In genomic region chr7:143418681-143419458, GRCh38 we compare ENCODE assay signal across 32 cellular contexts. TPM values are rescaled to one million over a fixed set of nuclear protein-coding genes. Genes with fewer than 3 reads are reported as not detected.
"Had no signal": no experiment of that assay in that cellular context is flagged by ENCODE, and none has a peak within 500 bp of the region (broad histone marks: within the 10 kb centered on the region; RNA-seq: fewer than 3 reads in every experiment).

No MANE protein-coding gene starts in this region.

- H3K4me1 Mint-ChIP-seq: activated naive CD4-positive, alpha-beta T cell treated with anti-CD3 and anti-CD28 coated beads, Interleukin-2, amount 10 ng/mL, durations not matched to agents 7 days and 5 days; neural crest cell had no signal

- H3K36me3 ChIP-seq: ascending aorta, heart right ventricle, spleen, thoracic aorta, uterus had no signal

- H3K4me3 ChIP-seq: ascending aorta, coronary artery, heart right ventricle, spleen, thoracic aorta, uterus had no signal

- H3K9me3 Mint-ChIP-seq: activated T-cell treated with anti-CD3 and anti-CD28 coated beads, Interleukin-2, amount 50 U/mL, for 24 hours; effector memory CD8-positive, alpha-beta T cell; mesothelial cell of epicardium; naive thymus-derived CD8-positive, alpha-beta T cell; neural crest cell had no signal

- H3K36me3 Mint-ChIP-seq: brain, mesothelial cell of epicardium had no signal

- H3K9me3 ChIP-seq: ascending aorta, heart right ventricle, thoracic aorta, uterus had no signal

- H3K4me3 Mint-ChIP-seq: activated naive CD4-positive, alpha-beta T cell treated with anti-CD3 and anti-CD28 coated beads, Interleukin-2, amount 10 ng/mL, durations not matched to agents 7 days and 5 days; activated naive CD8-positive, alpha-beta T cell treated with anti-CD3 and anti-CD28 coated beads, Interleukin-2, amount 10 ng/mL, durations not matched to agents 7 days and 5 days; activated T-cell treated with anti-CD3 and anti-CD28 coated beads, Interleukin-2, amount 50 U/mL, for 24 hours; brain; effector memory CD8-positive, alpha-beta T cell; mesothelial cell of epicardium; neural crest cell had no signal

- H3K27ac ChIP-seq: ascending aorta, coronary artery, heart right ventricle, spleen, thoracic aorta, uterus had no signal

- DNase-seq: activated CD4-positive, alpha-beta T cell treated with anti-CD3 and anti-CD28 coated beads for 48 hours; activated CD4-positive, alpha-beta T cell treated with anti-CD3 and anti-CD28 coated beads, Interleukin-2, amount 50 U/mL, for 48 hours; activated CD8-positive, alpha-beta memory T cell treated with anti-CD3 and anti-CD28 coated beads, Interleukin-2, amount 50 U/mL, for 48 hours; activated gamma-delta T cell; activated naive CD4-positive, alpha-beta T cell treated with anti-CD3 and anti-CD28 coated beads, Interleukin-2, amount 10 ng/mL, durations not matched to agents 7 days and 5 days; activated naive CD8-positive, alpha-beta T cell treated with anti-CD3 and anti-CD28 coated beads, Interleukin-2, amount 10 ng/mL, durations not matched to agents 7 days and 5 days; activated T-cell treated with anti-CD3 and anti-CD28 coated beads, Interleukin-2, amount 50 U/mL, for 24 hours; effector memory CD8-positive, alpha-beta T cell; heart right ventricle; islet precursor cell; left cardiac atrium; left ventricle myocardium superior; mammary epithelial cell; naive thymus-derived CD8-positive, alpha-beta T cell; occipital lobe; posterior cingulate gyrus; right cardiac atrium; spleen; stimulated activated naive CD4-positive, alpha-beta T cell treated with Interleukin-2 at 50 U/mL for 16 hours; T-helper 1 cell; trophoblast cell; uterus had no signal

- H3K27ac Mint-ChIP-seq: activated naive CD4-positive, alpha-beta T cell treated with anti-CD3 and anti-CD28 coated beads, Interleukin-2, amount 10 ng/mL, durations not matched to agents 7 days and 5 days; activated naive CD8-positive, alpha-beta T cell treated with anti-CD3 and anti-CD28 coated beads, Interleukin-2, amount 10 ng/mL, durations not matched to agents 7 days and 5 days; activated T-cell treated with anti-CD3 and anti-CD28 coated beads, Interleukin-2, amount 50 U/mL, for 24 hours; brain; effector memory CD8-positive, alpha-beta T cell had no signal

- H3K27me3 ChIP-seq: ascending aorta, uterus had no signal

- H3K27me3 Mint-ChIP-seq: activated naive CD4-positive, alpha-beta T cell treated with anti-CD3 and anti-CD28 coated beads, Interleukin-2, amount 10 ng/mL, durations not matched to agents 7 days and 5 days; activated naive CD8-positive, alpha-beta T cell treated with anti-CD3 and anti-CD28 coated beads, Interleukin-2, amount 10 ng/mL, durations not matched to agents 7 days and 5 days; activated T-cell treated with anti-CD3 and anti-CD28 coated beads, Interleukin-2, amount 50 U/mL, for 24 hours; brain had no signal

- H3K4me1 ChIP-seq: ascending aorta, uterus had no signal

- ATAC-seq: effector memory CD8-positive, alpha-beta T cell; heart right ventricle; left cardiac atrium; left ventricle myocardium superior; naive thymus-derived CD8-positive, alpha-beta T cell; right cardiac atrium had no signal

RNA-seq across cellular contexts. Expression of gene EPHA1, which starts 10.2 kb away (rescaled TPM):
- total RNA-seq: ascending aorta, cardiac septum, left ventricle myocardium superior, neural crest cell, occipital lobe had no signal

RNA-seq across cellular contexts. Expression of gene TAS2R60, which starts 24.4 kb away (rescaled TPM):
- total RNA-seq: ascending aorta, cardiac septum, cerebellum, heart right ventricle, left cardiac atrium, left ventricle myocardium superior, mesothelial cell of epicardium, neural crest cell, occipital lobe, right cardiac atrium had no signal
- polyA plus RNA-seq: esophagus, heart right ventricle, mammary epithelial cell, right cardiac atrium, spleen had no signal

RNA-seq across cellular contexts. Expression of gene TAS2R41, which starts 58.8 kb away (rescaled TPM):
- total RNA-seq: activated naive CD8-positive, alpha-beta T cell treated with anti-CD3 and anti-CD28 coated beads, Interleukin-2, amount 10 ng/mL, durations not matched to agents 7 days and 5 days; ascending aorta; cardiac septum; cerebellum; left ventricle myocardium superior; mammary epithelial cell; mesothelial cell of epicardium; neural crest cell; occipital lobe; right cardiac atrium; subcutaneous adipose tissue had no signal
- polyA plus RNA-seq: esophagus; heart right ventricle; mammary epithelial cell; naive thymus-derived CD8-positive, alpha-beta T cell; right cardiac atrium; spleen had no signal
